In genomic region chr16:55732496-55732895, GRCh38 we compare ENCODE assay signal across 2 cellular contexts.
TF ChIP-seq lines count a peak whose summit lies in the region.

No MANE protein-coding gene starts in this region.

TF ChIP-seq in HepG2, 621 proteins besides CTCF, POLR2A, EP300 and RAD21 (continued from another document and continues in another):
- no peak for TF ChIP-seq HBP1 (CRISPR knock-in tag; IDR thresholded peaks at IDR 0.05; ENCODE audit: low read depth)
- no peak for TF ChIP-seq ZNF678 (CRISPR knock-in tag; IDR thresholded peaks at IDR 0.05)
- TF ChIP-seq ARID3A (IDR thresholded peaks at IDR 0.05; ENCODE audit: low read depth, low read length), result no peak
- TF ChIP-seq ETS1 (CRISPR knock-in tag; IDR thresholded peaks at IDR 0.05), result no peak
- no peak for TF ChIP-seq CEBPZ (IDR thresholded peaks at IDR 0.05; ENCODE audit: low read length)

TF ChIP-seq in WTC11, 78 proteins besides CTCF, POLR2A, EP300 and RAD21 (continued from another document):
- no peak for TF ChIP-seq ATF2 (CRISPR knock-in tag; IDR thresholded peaks at IDR 0.05; ENCODE audit: borderline replicate concordance, low read depth)
- no peak for TF ChIP-seq NR1H2 (CRISPR knock-in tag; IDR thresholded peaks at IDR 0.05)
